ENCODE assay signal across 9 cellular contexts in the genomic region with DNA sequence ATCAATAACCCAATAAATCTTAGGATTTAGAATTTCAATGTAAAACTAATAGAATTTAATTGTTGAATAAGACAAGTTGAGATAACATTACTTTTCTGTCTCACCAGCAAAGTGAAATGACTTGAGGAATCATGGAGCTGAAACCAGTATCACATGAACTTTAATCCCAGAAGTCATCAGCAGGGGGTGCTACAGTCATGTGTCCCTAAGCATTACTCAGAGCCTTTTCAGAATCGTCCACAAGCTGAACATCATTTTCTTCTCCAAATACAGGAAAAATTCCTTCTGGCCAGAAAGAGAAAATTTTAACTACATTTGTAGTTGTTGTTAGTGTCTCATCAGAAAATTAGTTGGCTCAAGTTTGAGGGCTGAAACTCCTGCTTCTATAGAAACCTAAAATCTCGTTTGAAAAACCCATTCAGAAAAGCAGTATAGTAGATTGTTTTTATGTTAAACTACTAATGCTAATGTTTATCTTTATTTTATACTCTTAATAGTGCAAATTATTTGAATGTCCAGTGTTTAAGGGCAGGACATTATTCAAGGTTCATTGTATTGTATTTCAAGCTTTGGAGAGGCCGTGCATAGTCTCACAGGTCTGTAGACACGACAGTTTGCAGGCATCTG.
DNase-seq lines count a peak whose midpoint lies in the region; ATAC-seq, FAIRE-seq and TF ChIP-seq lines count a peak whose summit lies in the region.
"Had no signal": no experiment of that assay in that cellular context is flagged by ENCODE, and none has a peak within 500 bp of the region (broad histone marks: within the 10 kb centered on the region; RNA-seq: fewer than 3 reads in every experiment).

No MANE protein-coding gene starts in this region.

- no peak overlapping the region for H2AFZ ChIP-seq in GM12878 (ENCODE audit: control insufficient read depth, low read depth, low read length)

- RAD21 ChIA-PET in GM12878 (lab: Charles Lee; ENCODE audit: unreplicated experiment), result interaction anchor here (0.9 to 2.2 kb wide), 7 partner anchors 27 to 413 kb away, joined by 3 to 14 read pairs (median 6); no protein-coding TSS in a partner anchor

- TF ChIP-seq CTCF in GM12878 (IDR thresholded peaks at IDR 0.05 in 2 of 3, conservative IDR thresholded peaks at IDR 0.05 in 1 of 3; ENCODE audit: control insufficient read depth in 2 of 3, extremely low read depth in 1 of 3, insufficient read depth in 1 of 3, low read depth in 3 of 3, low read length in 3 of 3) (peak; percentile 57 to 75 (median 60); a peak in 5 of 6 replicates), kidney (IDR thresholded peaks at IDR 0.05; ENCODE audit: borderline replicate concordance, extremely low read depth, insufficient read depth) (peak; percentile 40)

- FAIRE-seq in GM12878 (lab: Jason Lieb, UNC) (peak; percentile 82), kidney (lab: Jason Lieb, UNC) (peak; percentile 39)

- intact Hi-C loops in GM12878 (cut with micrococcal nuclease; ENCODE audit: unreplicated experiment) (loop anchor here (2.0 to 5.0 kb wide), 2 partner anchors 285 to 412 kb away; no protein-coding TSS in a partner anchor), kidney (cut with DNase I) (no loop called here)

- H3K9me3 Mint-ChIP-seq in effector memory CD8-positive, alpha-beta T cell, result peaks cover 7 to 15% of the 10 kb centered on the region in 2 donors

- no TSS peak for BruUV-seq in GM12878 (replicated peaks; lab: Mats Ljungman, UMichigan)

- no peaks in the 10 kb centered on the region for H4K20me1 ChIP-seq in GM12878 (ENCODE audit: control insufficient read depth, insufficient read depth)

- CTCF ChIA-PET in GM12878 (lab: Yijun Ruan, JAX), result interaction anchor here (0.6 to 3.3 kb wide), 20 partner anchors 9 to 817 kb away, joined by 3 to 28 read pairs (median 4); no protein-coding TSS in a partner anchor

- H3K9me3 ChIP-seq in GM12878 (replicated peaks; ENCODE audit: control insufficient read depth, insufficient read depth, low read length) (no peaks in the 10 kb centered on the region), kidney (ENCODE audit: control insufficient read depth in 1 of 2, low read length in 2 of 2) (no peaks in the 10 kb centered on the region)

- H3K4me2 ChIP-seq in GM12878 (ENCODE audit: control insufficient read depth, insufficient read depth), result no peak overlapping the region

- peak; percentile 59 for DNase-seq in ACHN
- DNase-seq in GDM1 (lab: John Stamatoyannopoulos, UW), result peak; percentile 17
- DNase-seq in NCI-H146 treated with DMSO at 0.1 percent for 48 hours (lab: John Stamatoyannopoulos, UW; ENCODE audit: unreplicated experiment), result peak; percentile 66
- DNase-seq in GM12878 (ENCODE audit: low read depth, low spot score), result peak; percentile 16
- DNase-seq in kidney, result no peak
- DNase-seq in occipital lobe (lab: John Stamatoyannopoulos, UW), result no peak
- no peak for DNase-seq in effector memory CD8-positive, alpha-beta T cell

- in situ Hi-C loops in ACHN (cut with HindIII; ENCODE audit: low pct_ligation_motif_present, low pct_unique_long_range_greater_than_20kb, low sequenced_read_pairs), result no loop called here
- in situ Hi-C loops in GM12878 (cut with MboI), result loop anchor here (25.0 kb wide), 1 partner anchor 410 kb away; no protein-coding TSS in a partner anchor

- H3K36me3 ChIP-seq in GM12878 (ENCODE audit: control insufficient read depth in 2 of 2, insufficient read depth in 2 of 2, low read length in 1 of 2), result no peaks in the 10 kb centered on the region
- H3K36me3 ChIP-seq in kidney (ENCODE audit: control insufficient read depth in 1 of 2, insufficient read depth in 2 of 2, low read length in 2 of 2), result no peaks in the 10 kb centered on the region

- H3K27ac ChIP-seq in GM12878 (ENCODE audit: control insufficient read depth, insufficient read depth), result no peak overlapping the region
- H3K27ac ChIP-seq in kidney (ENCODE audit: low read depth in 2 of 2, low read length in 2 of 2), result no peak overlapping the region

- H3K4me1 Mint-ChIP-seq in effector memory CD8-positive, alpha-beta T cell (ENCODE audit: low read depth in 2 of 2), result no peaks in the 10 kb centered on the region
- H3K4me1 Mint-ChIP-seq: IgD-negative memory B cell had no signal

- no peaks in the 10 kb centered on the region for H3K36me3 Mint-ChIP-seq in effector memory CD8-positive, alpha-beta T cell (ENCODE audit: insufficient read depth)
- H3K36me3 Mint-ChIP-seq: IgD-negative memory B cell had no signal

- no peak overlapping the region for H3K9ac ChIP-seq in GM12878 (ENCODE audit: control insufficient read depth, insufficient read depth, low read length)
- no peak overlapping the region for H3K9ac ChIP-seq in kidney (ENCODE audit: low read length in 2 of 2)

- TF ChIP-seq EP300 in GM12878 (IDR thresholded peaks at IDR 0.05; ENCODE audit: borderline replicate concordance in 1 of 2, control insufficient read depth in 1 of 2, low read depth in 2 of 2, low read length in 2 of 2), result no peak

- SMC1A ChIA-PET in GM12878 (lab: Charles Lee; ENCODE audit: uncharacterized antibody, unreplicated experiment), result interaction anchor here (0.7 to 1.4 kb wide), 10 partner anchors 9 to 412 kb away, joined by 3 to 13 read pairs (median 3); no protein-coding TSS in a partner anchor

- no peak overlapping the region for H3K4me3 Mint-ChIP-seq in effector memory CD8-positive, alpha-beta T cell
- H3K4me3 Mint-ChIP-seq: IgD-negative memory B cell had no signal

- TF ChIP-seq RAD21 in GM12878 (IDR thresholded peaks at IDR 0.05; ENCODE audit: insufficient read depth, low read depth, low read length), result peak; percentile 59

- H3K27ac Mint-ChIP-seq in effector memory CD8-positive, alpha-beta T cell, result no peak overlapping the region
- H3K27ac Mint-ChIP-seq: IgD-negative memory B cell had no signal

- no peaks in the 10 kb centered on the region for H3K27me3 Mint-ChIP-seq in effector memory CD8-positive, alpha-beta T cell
- H3K27me3 Mint-ChIP-seq: IgD-negative memory B cell had no signal

- POLR2A ChIA-PET in GM12878 (lab: Charles Lee), result no interaction called here

- no peak for TF ChIP-seq POLR2A in GM12878 (IDR thresholded peaks at IDR 0.05; ENCODE audit: low read depth, low read length)

- WGBS in GM12878 (ENCODE audit: insufficient coverage, insufficient replicate concordance, low lambda C conversion rate, missing lambda C conversion rate), result 13% methylated on average over 4 of the region's 4 CpGs

- peak; percentile 67 for ATAC-seq in HG02642 (IDR thresholded peaks at IDR 0.05; ENCODE audit: poor library complexity, unreplicated experiment)
- ATAC-seq in GM12878, result peak; percentile 90
- ATAC-seq in effector memory CD8-positive, alpha-beta T cell (replicated peaks), result no peak

- H3K27me3 ChIP-seq in GM12878 (replicated peaks in 1 of 2; ENCODE audit: control insufficient read depth in 2 of 2, insufficient read depth in 2 of 2, low read length in 1 of 2), result no peaks in the 10 kb centered on the region

- no peak overlapping the region for H3K4me3 ChIP-seq in GM12878
- no peak overlapping the region for H3K4me3 ChIP-seq in kidney (ENCODE audit: low read length in 2 of 2)

- no peaks in the 10 kb centered on the region for H3K79me2 ChIP-seq in GM12878 (ENCODE audit: control insufficient read depth, insufficient read depth, low read length)

- H3K4me1 ChIP-seq in GM12878 (ENCODE audit: control insufficient read depth, insufficient read depth, low read length) (no peaks in the 10 kb centered on the region), kidney (ENCODE audit: control insufficient read depth in 1 of 2, insufficient read depth in 1 of 2, low read depth in 1 of 2, low read length in 2 of 2) (no peaks in the 10 kb centered on the region)

TF ChIP-seq in GM12878, 131 proteins besides CTCF, POLR2A, EP300 and RAD21:
- TF ChIP-seq NRF1 (conservative IDR thresholded peaks at IDR 0.05; ENCODE audit: low read depth, low read length) (no peak), SMC3 (IDR thresholded peaks at IDR 0.05; ENCODE audit: borderline replicate concordance, low read length) (peak; percentile 67; the same call in 1 of the 2 replicates)

Comparison
In these comparisons a context has a peak if more than half of its experiments do, and no peak if none do; other contexts are left out.
1. DNase-seq: peak in ACHN (single experiment), GDM1 (single experiment), NCI-H146 treated with DMSO at 0.1 percent for 48 hours (single experiment) and GM12878 (single experiment); none in kidney (single experiment), occipital lobe (single experiment) and effector memory CD8-positive, alpha-beta T cell (0 of 3).